Comparison of ENCODE assay signal across 13 cellular contexts in the genomic region with DNA sequence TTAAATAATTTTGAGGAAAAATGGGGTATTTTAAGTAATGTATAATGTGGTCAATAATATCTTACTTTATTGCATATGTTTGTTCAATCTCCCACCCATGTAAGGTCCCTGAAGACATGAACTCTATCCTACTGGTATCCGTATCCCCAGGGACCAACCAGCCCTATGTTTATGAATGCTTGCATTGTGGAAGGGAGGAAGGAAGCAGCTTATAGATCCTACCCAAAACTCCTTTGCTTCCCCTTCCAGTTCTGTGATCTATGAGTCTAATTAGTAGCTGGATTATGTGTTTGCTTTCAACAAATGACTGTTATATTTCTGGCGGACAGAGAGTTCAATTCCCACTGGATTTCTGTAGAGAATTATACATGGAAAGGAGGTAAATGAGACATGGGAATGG. TPM values are rescaled to one million over a fixed set of nuclear protein-coding genes. Genes with fewer than 3 reads are reported as not detected.
A peak's percentile ranks its signal among the peaks of the same experiment; 100 is the strongest.
DNase-seq lines count a peak whose midpoint lies in the region; ATAC-seq and TF ChIP-seq lines count a peak whose summit lies in the region.
"Had no signal": no experiment of that assay in that cellular context is flagged by ENCODE, and none has a peak within 500 bp of the region (broad histone marks: within the 10 kb centered on the region; RNA-seq: fewer than 3 reads in every experiment).

No MANE protein-coding gene starts in this region.

- H3K27ac Mint-ChIP-seq in T-helper 1 cell treated with Interleukin-12 subunit alpha and Interleukin-12 subunit beta and Interleukin-4 antibody, amounts not matched to agents 30 μg/mL and 1 μg/mL, for 36 hours, result peak overlapping the region; percentile 70
- H3K27ac Mint-ChIP-seq in IgD-negative memory B cell, result peak overlapping the region; percentile 39 to 81 (median 81)
- H3K27ac Mint-ChIP-seq in activated T-helper 17 cell treated with anti-CD3 and anti-CD28 coated beads, Interleukin-2, amount 50 U/mL, for 72 hours, result peak overlapping the region; percentile 62
- peak overlapping the region; percentile 45 to 69 for H3K27ac Mint-ChIP-seq in natural killer cell treated with Interleukin-12 subunit alpha and Interleukin-12 subunit beta and Interleukin-15 and Interleukin-18, amount 100 ng/mL, for 72 hours

- WGBS in tibial nerve, 2 donors, result 50 to 56% methylated on average over 2 of the region's 2 CpGs

- H3K4me1 ChIP-seq in tibial nerve, result peaks cover 0 to 23% (median 9%) of the 10 kb centered on the region in 4 donors

- H3K4me3 ChIP-seq in tibial nerve, result no peak overlapping the region

- H3K27me3 ChIP-seq in tibial nerve, result no peaks in the 10 kb centered on the region
- H3K27me3 ChIP-seq: ovary had no signal

- H3K27me3 Mint-ChIP-seq in T-helper 1 cell treated with Interleukin-12 subunit alpha and Interleukin-12 subunit beta and Interleukin-4 antibody, amounts not matched to agents 30 μg/mL and 1 μg/mL, for 36 hours (ENCODE audit: low read depth), result no peaks in the 10 kb centered on the region
- H3K27me3 Mint-ChIP-seq in IgD-negative memory B cell, result no peaks in the 10 kb centered on the region
- no peaks in the 10 kb centered on the region for H3K27me3 Mint-ChIP-seq in activated T-helper 17 cell treated with anti-CD3 and anti-CD28 coated beads, Interleukin-2, amount 50 U/mL, for 72 hours
- H3K27me3 Mint-ChIP-seq in natural killer cell treated with Interleukin-12 subunit alpha and Interleukin-12 subunit beta and Interleukin-15 and Interleukin-18, amount 100 ng/mL, for 72 hours, result no peaks in the 10 kb centered on the region

- peaks cover 43% of the 10 kb centered on the region for H3K4me1 Mint-ChIP-seq in T-helper 1 cell treated with Interleukin-12 subunit alpha and Interleukin-12 subunit beta and Interleukin-4 antibody, amounts not matched to agents 30 μg/mL and 1 μg/mL, for 36 hours (ENCODE audit: low read depth)
- H3K4me1 Mint-ChIP-seq in IgD-negative memory B cell, result peaks cover 14 to 33% (median 29%) of the 10 kb centered on the region in 3 donors
- H3K4me1 Mint-ChIP-seq in activated T-helper 17 cell treated with anti-CD3 and anti-CD28 coated beads, Interleukin-2, amount 50 U/mL, for 72 hours, result peaks cover 27% of the 10 kb centered on the region
- H3K4me1 Mint-ChIP-seq in natural killer cell treated with Interleukin-12 subunit alpha and Interleukin-12 subunit beta and Interleukin-15 and Interleukin-18, amount 100 ng/mL, for 72 hours (ENCODE audit: low read depth in 2 of 2), result peaks cover 29 to 33% of the 10 kb centered on the region in 2 donors

- H3K9me3 ChIP-seq in tibial nerve, result no peaks in the 10 kb centered on the region
- H3K9me3 ChIP-seq: left ventricle myocardium inferior, ovary had no signal

- peaks cover 0 to 23% (median 0%) of the 10 kb centered on the region in 3 donors for H3K36me3 ChIP-seq in tibial nerve
- H3K36me3 ChIP-seq: ovary had no signal

- peak overlapping the region in 1 of 4 donors; percentile 85 for H3K27ac ChIP-seq in tibial nerve
- H3K27ac ChIP-seq: ovary had no signal

- H3K36me3 Mint-ChIP-seq in T-helper 1 cell treated with Interleukin-12 subunit alpha and Interleukin-12 subunit beta and Interleukin-4 antibody, amounts not matched to agents 30 μg/mL and 1 μg/mL, for 36 hours (ENCODE audit: low read depth), result peaks cover 34% of the 10 kb centered on the region
- H3K36me3 Mint-ChIP-seq in IgD-negative memory B cell, result peaks cover 10% of the 10 kb centered on the region
- peaks cover 67% of the 10 kb centered on the region for H3K36me3 Mint-ChIP-seq in activated T-helper 17 cell treated with anti-CD3 and anti-CD28 coated beads, Interleukin-2, amount 50 U/mL, for 72 hours (ENCODE audit: low read depth)
- H3K36me3 Mint-ChIP-seq in natural killer cell treated with Interleukin-12 subunit alpha and Interleukin-12 subunit beta and Interleukin-15 and Interleukin-18, amount 100 ng/mL, for 72 hours, result peaks cover 16% of the 10 kb centered on the region

- no peaks in the 10 kb centered on the region for H3K9me3 Mint-ChIP-seq in T-helper 1 cell treated with Interleukin-12 subunit alpha and Interleukin-12 subunit beta and Interleukin-4 antibody, amounts not matched to agents 30 μg/mL and 1 μg/mL, for 36 hours
- no peaks in the 10 kb centered on the region for H3K9me3 Mint-ChIP-seq in IgD-negative memory B cell
- no peaks in the 10 kb centered on the region for H3K9me3 Mint-ChIP-seq in activated T-helper 17 cell treated with anti-CD3 and anti-CD28 coated beads, Interleukin-2, amount 50 U/mL, for 72 hours
- no peaks in the 10 kb centered on the region for H3K9me3 Mint-ChIP-seq in natural killer cell treated with Interleukin-12 subunit alpha and Interleukin-12 subunit beta and Interleukin-15 and Interleukin-18, amount 100 ng/mL, for 72 hours

- peak overlapping the region; percentile 23 for H3K4me3 Mint-ChIP-seq in T-helper 1 cell treated with Interleukin-12 subunit alpha and Interleukin-12 subunit beta and Interleukin-4 antibody, amounts not matched to agents 30 μg/mL and 1 μg/mL, for 36 hours
- H3K4me3 Mint-ChIP-seq in IgD-negative memory B cell, result peak overlapping the region in 3 of 4 donors; percentile 43 to 52 (median 43)
- H3K4me3 Mint-ChIP-seq in activated T-helper 17 cell treated with anti-CD3 and anti-CD28 coated beads, Interleukin-2, amount 50 U/mL, for 72 hours, result peak overlapping the region; percentile 95
- peak overlapping the region; percentile 80 for H3K4me3 Mint-ChIP-seq in natural killer cell treated with Interleukin-12 subunit alpha and Interleukin-12 subunit beta and Interleukin-15 and Interleukin-18, amount 100 ng/mL, for 72 hours

- no peak for TF ChIP-seq POLR2A in tibial nerve (IDR thresholded peaks at IDR 0.05)

- TF ChIP-seq EP300 in tibial nerve (IDR thresholded peaks at IDR 0.05), result no peak

- no peak for ATAC-seq in activated T-helper 17 cell treated with anti-CD3 and anti-CD28 coated beads, Interleukin-2, amount 50 U/mL, for 72 hours (replicated peaks)
- ATAC-seq in natural killer cell treated with Interleukin-12 subunit alpha and Interleukin-12 subunit beta and Interleukin-15 and Interleukin-18, amount 100 ng/mL, for 72 hours, result no peak
- no peak for ATAC-seq in activated CD4-positive, CD25-positive, alpha-beta regulatory T cell treated with anti-CD3 and anti-CD28 coated beads, Interleukin-2, amount 50 U/mL, for 24 hours
- ATAC-seq: esophagus mucosa had no signal

- no peak for TF ChIP-seq CTCF in tibial nerve (IDR thresholded peaks at IDR 0.05)

- DNase-seq in T-helper 1 cell (no peak), tibial nerve (ENCODE audit: low spot score in 2 of 2) (no peak), ureter (ENCODE audit: low spot score) (no peak)
- no peak for DNase-seq in natural killer cell treated with Interleukin-12 subunit alpha and Interleukin-12 subunit beta and Interleukin-15 and Interleukin-18, amount 100 ng/mL, for 72 hours (ENCODE audit: low spot score)
- DNase-seq: activated CD4-positive, alpha-beta T cell treated with anti-CD3 and anti-CD28 coated beads for 4 hours; hypothalamus; left ventricle myocardium inferior; ovary had no signal

RNA-seq across cellular contexts. Expression of gene CNTRL, which starts 45.6 kb away (rescaled TPM):
- polyA plus RNA-seq in IgD-negative memory B cell, result 30.4 TPM
- total RNA-seq in activated T-helper 17 cell treated with anti-CD3 and anti-CD28 coated beads, Interleukin-2, amount 50 U/mL, for 72 hours, result 10 to 100 TPM; 58.9 to 65.4 TPM
- total RNA-seq in natural killer cell treated with Interleukin-12 subunit alpha and Interleukin-12 subunit beta and Interleukin-15 and Interleukin-18, amount 100 ng/mL, for 72 hours, result 100 to 1,000 TPM in 1 of 2 donors, 10 to 100 TPM in 1; 64.6 to 120 TPM
- total RNA-seq in tibial nerve, result 10 to 100 TPM; 23.4 to 32.7 (median 31.0) TPM
- 33.1 TPM for total RNA-seq in ureter

Comparison
In these comparisons a context has a peak if more than half of its experiments do, and no peak if none do; other contexts are left out.
1. H3K4me3 Mint-ChIP-seq: peak in every context shown above with its lines; median percentile 95 in activated T-helper 17 cell treated with anti-CD3 and anti-CD28 coated beads, Interleukin-2, amount 50 U/mL, for 72 hours; 80 in natural killer cell treated with Interleukin-12 subunit alpha and Interleukin-12 subunit beta and Interleukin-15 and Interleukin-18, amount 100 ng/mL, for 72 hours; 43 in IgD-negative memory B cell; 23 in T-helper 1 cell treated with Interleukin-12 subunit alpha and Interleukin-12 subunit beta and Interleukin-4 antibody, amounts not matched to agents 30 μg/mL and 1 μg/mL, for 36 hours.